Comparison of ENCODE assay signal across 18 cellular contexts in the genomic region with DNA sequence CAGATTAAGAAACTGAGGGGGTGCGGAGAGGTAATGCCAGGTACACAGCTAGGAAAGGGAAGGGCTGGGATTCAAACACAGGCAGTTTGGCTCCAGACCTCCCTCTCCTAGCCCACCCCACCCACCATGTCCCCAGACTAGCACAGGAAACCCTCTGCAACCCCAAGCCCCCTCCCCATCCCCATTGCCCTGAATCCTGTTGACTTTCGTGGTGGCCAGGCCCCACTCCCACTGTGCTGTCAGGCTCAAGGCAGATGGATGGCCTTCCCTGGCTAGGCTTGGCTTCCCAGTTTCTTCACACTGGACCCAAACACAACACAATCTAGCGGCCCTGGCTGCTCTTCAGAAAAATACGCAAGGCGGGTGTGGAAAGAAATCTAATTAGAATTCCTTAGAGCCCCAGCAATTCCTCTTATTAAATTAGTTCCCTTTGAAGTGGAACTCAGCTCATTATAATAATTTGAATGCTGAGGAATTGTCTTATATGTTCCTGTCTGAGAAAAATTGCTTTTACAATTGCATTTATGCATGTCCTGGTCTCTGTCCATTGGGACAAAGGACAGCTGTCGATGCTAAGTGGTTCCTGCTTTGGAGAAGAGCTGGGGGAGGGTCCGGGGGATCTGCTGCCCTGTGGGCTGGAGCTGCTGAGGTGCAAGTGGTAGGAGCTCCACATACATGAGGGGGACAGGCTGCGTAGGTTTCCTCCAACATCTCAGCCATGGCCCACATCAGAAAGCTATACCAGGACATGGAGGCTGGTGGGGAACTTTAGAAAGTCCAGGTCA.
DNase-seq lines count a peak whose midpoint lies in the region; ATAC-seq and TF ChIP-seq lines count a peak whose summit lies in the region.
"Had no signal": no experiment of that assay in that cellular context is flagged by ENCODE, and none has a peak within 500 bp of the region (broad histone marks: within the 10 kb centered on the region; RNA-seq: fewer than 3 reads in every experiment).

No MANE protein-coding gene starts in this region.

- H3K36me3 Mint-ChIP-seq in activated CD8-positive, alpha-beta memory T cell treated with anti-CD3 and anti-CD28 coated beads, Interleukin-2, amount 10 ng/mL, durations not matched to agents 7 days and 5 days, result no peaks in the 10 kb centered on the region
- no peaks in the 10 kb centered on the region for H3K36me3 Mint-ChIP-seq in endodermal cell (ENCODE audit: low read depth)
- H3K36me3 Mint-ChIP-seq in osteocyte (ENCODE audit: unreplicated experiment), result no peaks in the 10 kb centered on the region
- H3K36me3 Mint-ChIP-seq: IgD-negative memory B cell had no signal

- no peak overlapping the region for H3K9ac ChIP-seq in endodermal cell (ENCODE audit: extremely low read depth, low read length, poor library complexity, severe bottlenecking)

- H3K27ac Mint-ChIP-seq in activated CD8-positive, alpha-beta memory T cell treated with anti-CD3 and anti-CD28 coated beads, Interleukin-2, amount 10 ng/mL, durations not matched to agents 7 days and 5 days, result no peak overlapping the region
- H3K27ac Mint-ChIP-seq in endodermal cell (no peak overlapping the region), osteocyte (ENCODE audit: unreplicated experiment) (no peak overlapping the region)
- H3K27ac Mint-ChIP-seq: CD4-positive, CD25-positive, alpha-beta regulatory T cell; HFFc6 had no signal

- no peak overlapping the region for H3K4me3 ChIP-seq in endodermal cell (ENCODE audit: low read length)
- H3K4me3 ChIP-seq: SJCRH30 had no signal

- no peaks in the 10 kb centered on the region for H3K9me3 ChIP-seq in endodermal cell (ENCODE audit: control insufficient read depth, low read length)

- DNase-seq in activated CD8-positive, alpha-beta memory T cell treated with anti-CD3 and anti-CD28 coated beads, Interleukin-2, amount 10 ng/mL, durations not matched to agents 7 days and 5 days, result peak; percentile 18
- DNase-seq in activated CD8-positive, alpha-beta memory T cell treated with anti-CD3 and anti-CD28 coated beads, Interleukin-2, amount 50 U/mL, for 48 hours, result no peak
- DNase-seq in endodermal cell (peak; percentile 25), osteocyte (ENCODE audit: extremely low spot score, unreplicated experiment) (peak; percentile 73), NCI-H2029 (lab: John Stamatoyannopoulos, UW) (no peak)
- DNase-seq: AML-193; CD4-positive, CD25-positive, alpha-beta regulatory T cell; EL; H7; HFFc6; NCI-H2081 treated with DMSO at 0.1 percent for 48 hours; NCI-H524 treated with DMSO at 0.1 percent for 48 hours; OCI-M1; SJCRH30 had no signal

- H3K4me1 ChIP-seq in endodermal cell (ENCODE audit: control insufficient read depth, insufficient read depth, low read length), result peaks cover 3% of the 10 kb centered on the region

- H3K4me3 Mint-ChIP-seq in activated CD8-positive, alpha-beta memory T cell treated with anti-CD3 and anti-CD28 coated beads, Interleukin-2, amount 10 ng/mL, durations not matched to agents 7 days and 5 days, result no peak overlapping the region
- H3K4me3 Mint-ChIP-seq in endodermal cell, result no peak overlapping the region
- no peak overlapping the region for H3K4me3 Mint-ChIP-seq in osteocyte (ENCODE audit: unreplicated experiment)
- H3K4me3 Mint-ChIP-seq: CD4-positive, CD25-positive, alpha-beta regulatory T cell; HFFc6; IgD-negative memory B cell had no signal

- CTCF ChIA-PET in activated CD8-positive, alpha-beta memory T cell treated with anti-CD3 and anti-CD28 coated beads, Interleukin-2, amount 10 ng/mL, durations not matched to agents 7 days and 5 days (lab: Charles Lee), result interaction anchor here (0.9 to 1.1 kb wide), 2 partner anchors 13 to 98 kb away, joined by 3 read pairs; no protein-coding TSS in a partner anchor

- H3K36me3 ChIP-seq in endodermal cell (ENCODE audit: control insufficient read depth, insufficient read depth, low read length), result no peaks in the 10 kb centered on the region
- H3K36me3 ChIP-seq: SJCRH30 had no signal

- H3K4me1 Mint-ChIP-seq in activated CD8-positive, alpha-beta memory T cell treated with anti-CD3 and anti-CD28 coated beads, Interleukin-2, amount 10 ng/mL, durations not matched to agents 7 days and 5 days, result peaks cover 1% of the 10 kb centered on the region
- H3K4me1 Mint-ChIP-seq in endodermal cell (peaks cover 15% of the 10 kb centered on the region), osteocyte (ENCODE audit: unreplicated experiment) (peaks cover 8% of the 10 kb centered on the region)
- H3K4me1 Mint-ChIP-seq: CD4-positive, CD25-positive, alpha-beta regulatory T cell had no signal

- H3K27ac ChIP-seq in endodermal cell (ENCODE audit: low read depth, low read length), result peak overlapping the region; percentile 74
- H3K27ac ChIP-seq: SJCRH30 had no signal

- no peak for ATAC-seq in activated CD8-positive, alpha-beta memory T cell treated with anti-CD3 and anti-CD28 coated beads, Interleukin-2, amount 10 ng/mL, durations not matched to agents 7 days and 5 days
- ATAC-seq in HG02610 (IDR thresholded peaks at IDR 0.05; ENCODE audit: unreplicated experiment) (no peak), HG02678 (IDR thresholded peaks at IDR 0.05; ENCODE audit: unreplicated experiment) (no peak), GM19324 (IDR thresholded peaks at IDR 0.05; ENCODE audit: low FRiP score, unreplicated experiment) (no peak)

- TF ChIP-seq CTCF in endodermal cell (conservative IDR thresholded peaks at IDR 0.05), result no peak
- no peak for TF ChIP-seq CTCF in osteocyte (IDR thresholded peaks at IDR 0.05)

- H3K27me3 ChIP-seq in endodermal cell (ENCODE audit: control insufficient read depth, insufficient read depth, low read length, poor library complexity, severe bottlenecking), result no peaks in the 10 kb centered on the region

- peaks cover 57% of the 10 kb centered on the region for H3K27me3 Mint-ChIP-seq in activated CD8-positive, alpha-beta memory T cell treated with anti-CD3 and anti-CD28 coated beads, Interleukin-2, amount 10 ng/mL, durations not matched to agents 7 days and 5 days
- peaks cover 3% of the 10 kb centered on the region for H3K27me3 Mint-ChIP-seq in endodermal cell (ENCODE audit: insufficient read depth)
- H3K27me3 Mint-ChIP-seq in osteocyte (ENCODE audit: unreplicated experiment), result peaks cover 35% of the 10 kb centered on the region

- WGBS in endodermal cell (ENCODE audit: insufficient coverage in 1 of 2, insufficient read length in 1 of 2), 2 experiments, result 30 to 85% methylated on average over 2 to 8 of the region's 8 CpGs

- H3K9me3 Mint-ChIP-seq in activated CD8-positive, alpha-beta memory T cell treated with anti-CD3 and anti-CD28 coated beads, Interleukin-2, amount 10 ng/mL, durations not matched to agents 7 days and 5 days (ENCODE audit: low read depth), result no peaks in the 10 kb centered on the region
- no peaks in the 10 kb centered on the region for H3K9me3 Mint-ChIP-seq in endodermal cell
- no peaks in the 10 kb centered on the region for H3K9me3 Mint-ChIP-seq in osteocyte (ENCODE audit: unreplicated experiment)
- H3K9me3 Mint-ChIP-seq: HFFc6 had no signal

Comparison
In these comparisons a context has a peak if more than half of its experiments do, and no peak if none do; other contexts are left out.
1. DNase-seq: peak in activated CD8-positive, alpha-beta memory T cell treated with anti-CD3 and anti-CD28 coated beads, Interleukin-2, amount 10 ng/mL, durations not matched to agents 7 days and 5 days (single experiment), endodermal cell (single experiment) and osteocyte (single experiment); none in activated CD8-positive, alpha-beta memory T cell treated with anti-CD3 and anti-CD28 coated beads, Interleukin-2, amount 50 U/mL, for 48 hours (single experiment) and NCI-H2029 (single experiment).